In genomic region chr17:30824356-30825145, GRCh38 we compare ENCODE assay signal across 1 cellular context.
TF ChIP-seq lines count a peak whose summit lies in the region.

A gene with protein sequence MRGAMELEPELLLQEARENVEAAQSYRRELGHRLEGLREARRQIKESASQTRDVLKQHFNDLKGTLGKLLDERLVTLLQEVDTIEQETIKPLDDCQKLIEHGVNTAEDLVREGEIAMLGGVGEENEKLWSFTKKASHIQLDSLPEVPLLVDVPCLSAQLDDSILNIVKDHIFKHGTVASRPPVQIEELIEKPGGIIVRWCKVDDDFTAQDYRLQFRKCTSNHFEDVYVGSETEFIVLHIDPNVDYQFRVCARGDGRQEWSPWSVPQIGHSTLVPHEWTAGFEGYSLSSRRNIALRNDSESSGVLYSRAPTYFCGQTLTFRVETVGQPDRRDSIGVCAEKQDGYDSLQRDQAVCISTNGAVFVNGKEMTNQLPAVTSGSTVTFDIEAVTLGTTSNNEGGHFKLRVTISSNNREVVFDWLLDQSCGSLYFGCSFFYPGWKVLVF (minus strand): TSS chr17:30824692. CDS start chr17:30824651, 41 bp downstream.

TF ChIP-seq in K562, 482 proteins besides CTCF, POLR2A, EP300 and RAD21 (continued from another document and continues in another):
- TF ChIP-seq, protein P1, sequence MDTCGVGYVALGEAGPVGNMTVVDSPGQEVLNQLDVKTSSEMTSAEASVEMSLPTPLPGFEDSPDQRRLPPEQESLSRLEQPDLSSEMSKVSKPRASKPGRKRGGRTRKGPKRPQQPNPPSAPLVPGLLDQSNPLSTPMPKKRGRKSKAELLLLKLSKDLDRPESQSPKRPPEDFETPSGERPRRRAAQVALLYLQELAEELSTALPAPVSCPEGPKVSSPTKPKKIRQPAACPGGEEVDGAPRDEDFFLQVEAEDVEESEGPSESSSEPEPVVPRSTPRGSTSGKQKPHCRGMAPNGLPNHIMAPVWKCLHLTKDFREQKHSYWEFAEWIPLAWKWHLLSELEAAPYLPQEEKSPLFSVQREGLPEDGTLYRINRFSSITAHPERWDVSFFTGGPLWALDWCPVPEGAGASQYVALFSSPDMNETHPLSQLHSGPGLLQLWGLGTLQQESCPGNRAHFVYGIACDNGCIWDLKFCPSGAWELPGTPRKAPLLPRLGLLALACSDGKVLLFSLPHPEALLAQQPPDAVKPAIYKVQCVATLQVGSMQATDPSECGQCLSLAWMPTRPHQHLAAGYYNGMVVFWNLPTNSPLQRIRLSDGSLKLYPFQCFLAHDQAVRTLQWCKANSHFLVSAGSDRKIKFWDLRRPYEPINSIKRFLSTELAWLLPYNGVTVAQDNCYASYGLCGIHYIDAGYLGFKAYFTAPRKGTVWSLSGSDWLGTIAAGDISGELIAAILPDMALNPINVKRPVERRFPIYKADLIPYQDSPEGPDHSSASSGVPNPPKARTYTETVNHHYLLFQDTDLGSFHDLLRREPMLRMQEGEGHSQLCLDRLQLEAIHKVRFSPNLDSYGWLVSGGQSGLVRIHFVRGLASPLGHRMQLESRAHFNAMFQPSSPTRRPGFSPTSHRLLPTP (IDR thresholded peaks at IDR 0.05; ENCODE audit: borderline replicate concordance, extremely low read depth, insufficient read length): peak; percentile 12
- TF ChIP-seq ZNF274 (IDR thresholded peaks at IDR 0.05; ENCODE audit: borderline replicate concordance, low read depth, low read length): no peak
- no peak for TF ChIP-seq CBX8 (IDR thresholded peaks at IDR 0.05; ENCODE audit: borderline replicate concordance, extremely low read depth, low read depth, low read length, poor library complexity, severe bottlenecking)
- TF ChIP-seq CREB3 (tag; conservative IDR thresholded peaks at IDR 0.05; ENCODE audit: low read depth): no peak; the same call in 1 of the 2 replicates
- TF ChIP-seq ZNF408 (CRISPR knock-in tag; IDR thresholded peaks at IDR 0.05; ENCODE audit: low read depth): no peak
- TF ChIP-seq, protein P2, sequence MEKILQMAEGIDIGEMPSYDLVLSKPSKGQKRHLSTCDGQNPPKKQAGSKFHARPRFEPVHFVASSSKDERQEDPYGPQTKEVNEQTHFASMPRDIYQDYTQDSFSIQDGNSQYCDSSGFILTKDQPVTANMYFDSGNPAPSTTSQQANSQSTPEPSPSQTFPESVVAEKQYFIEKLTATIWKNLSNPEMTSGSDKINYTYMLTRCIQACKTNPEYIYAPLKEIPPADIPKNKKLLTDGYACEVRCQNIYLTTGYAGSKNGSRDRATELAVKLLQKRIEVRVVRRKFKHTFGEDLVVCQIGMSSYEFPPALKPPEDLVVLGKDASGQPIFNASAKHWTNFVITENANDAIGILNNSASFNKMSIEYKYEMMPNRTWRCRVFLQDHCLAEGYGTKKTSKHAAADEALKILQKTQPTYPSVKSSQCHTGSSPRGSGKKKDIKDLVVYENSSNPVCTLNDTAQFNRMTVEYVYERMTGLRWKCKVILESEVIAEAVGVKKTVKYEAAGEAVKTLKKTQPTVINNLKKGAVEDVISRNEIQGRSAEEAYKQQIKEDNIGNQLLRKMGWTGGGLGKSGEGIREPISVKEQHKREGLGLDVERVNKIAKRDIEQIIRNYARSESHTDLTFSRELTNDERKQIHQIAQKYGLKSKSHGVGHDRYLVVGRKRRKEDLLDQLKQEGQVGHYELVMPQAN (IDR thresholded peaks at IDR 0.05; ENCODE audit: borderline replicate concordance): no peak; the same call in 1 of the 2 replicates
- peak; percentile 94 for TF ChIP-seq RBFOX2 (IDR thresholded peaks at IDR 0.05; ENCODE audit: low read depth, low read length)
- no peak for TF ChIP-seq PCBP2 (IDR thresholded peaks at IDR 0.05; ENCODE audit: low read depth, low read length, poor library complexity, severe bottlenecking)
- no peak for TF ChIP-seq EZH2 (IDR thresholded peaks at IDR 0.05; ENCODE audit: borderline replicate concordance, low read depth, low read length)
- peak; percentile 92 for TF ChIP-seq CTBP1 (IDR thresholded peaks at IDR 0.05; ENCODE audit: borderline replicate concordance)
- TF ChIP-seq SMAD3 (CRISPR knock-in tag; conservative IDR thresholded peaks at IDR 0.05): no peak
- no peak for TF ChIP-seq YBX1 (IDR thresholded peaks at IDR 0.05)
- TF ChIP-seq PTRF (tag; IDR thresholded peaks at IDR 0.05): no peak
- no peak for TF ChIP-seq ZNF830 (CRISPR knock-in tag; IDR thresholded peaks at IDR 0.05)
- peak; percentile 84 for TF ChIP-seq NEUROD1 (IDR thresholded peaks at IDR 0.05; ENCODE audit: borderline replicate concordance, low read depth, low read length, partially characterized antibody)
- TF ChIP-seq FOXK1 (CRISPR knock-in tag; IDR thresholded peaks at IDR 0.05; ENCODE audit: borderline replicate concordance): no peak
- TF ChIP-seq ZNF778 (CRISPR knock-in tag; IDR thresholded peaks at IDR 0.05): no peak
- TF ChIP-seq, protein P3, sequence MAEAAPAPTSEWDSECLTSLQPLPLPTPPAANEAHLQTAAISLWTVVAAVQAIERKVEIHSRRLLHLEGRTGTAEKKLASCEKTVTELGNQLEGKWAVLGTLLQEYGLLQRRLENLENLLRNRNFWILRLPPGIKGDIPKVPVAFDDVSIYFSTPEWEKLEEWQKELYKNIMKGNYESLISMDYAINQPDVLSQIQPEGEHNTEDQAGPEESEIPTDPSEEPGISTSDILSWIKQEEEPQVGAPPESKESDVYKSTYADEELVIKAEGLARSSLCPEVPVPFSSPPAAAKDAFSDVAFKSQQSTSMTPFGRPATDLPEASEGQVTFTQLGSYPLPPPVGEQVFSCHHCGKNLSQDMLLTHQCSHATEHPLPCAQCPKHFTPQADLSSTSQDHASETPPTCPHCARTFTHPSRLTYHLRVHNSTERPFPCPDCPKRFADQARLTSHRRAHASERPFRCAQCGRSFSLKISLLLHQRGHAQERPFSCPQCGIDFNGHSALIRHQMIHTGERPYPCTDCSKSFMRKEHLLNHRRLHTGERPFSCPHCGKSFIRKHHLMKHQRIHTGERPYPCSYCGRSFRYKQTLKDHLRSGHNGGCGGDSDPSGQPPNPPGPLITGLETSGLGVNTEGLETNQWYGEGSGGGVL (CRISPR knock-in tag; IDR thresholded peaks at IDR 0.05): no peak
- TF ChIP-seq ZNF239 (CRISPR knock-in tag; IDR thresholded peaks at IDR 0.05): no peak
- TF ChIP-seq CHD1 (IDR thresholded peaks at IDR 0.05; ENCODE audit: low read length): no peak
- TF ChIP-seq GABPA (tag; conservative IDR thresholded peaks at IDR 0.05; ENCODE audit: low read depth): peak; percentile 91
- TF ChIP-seq, protein P4, sequence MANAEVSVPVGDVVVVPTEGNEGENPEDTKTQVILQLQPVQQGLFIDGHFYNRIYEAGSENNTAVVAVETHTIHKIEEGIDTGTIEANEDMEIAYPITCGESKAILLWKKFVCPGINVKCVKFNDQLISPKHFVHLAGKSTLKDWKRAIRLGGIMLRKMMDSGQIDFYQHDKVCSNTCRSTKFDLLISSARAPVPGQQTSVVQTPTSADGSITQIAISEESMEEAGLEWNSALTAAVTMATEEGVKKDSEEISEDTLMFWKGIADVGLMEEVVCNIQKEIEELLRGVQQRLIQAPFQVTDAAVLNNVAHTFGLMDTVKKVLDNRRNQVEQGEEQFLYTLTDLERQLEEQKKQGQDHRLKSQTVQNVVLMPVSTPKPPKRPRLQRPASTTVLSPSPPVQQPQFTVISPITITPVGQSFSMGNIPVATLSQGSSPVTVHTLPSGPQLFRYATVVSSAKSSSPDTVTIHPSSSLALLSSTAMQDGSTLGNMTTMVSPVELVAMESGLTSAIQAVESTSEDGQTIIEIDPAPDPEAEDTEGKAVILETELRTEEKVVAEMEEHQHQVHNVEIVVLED (CRISPR knock-in tag; IDR thresholded peaks at IDR 0.05): peak; percentile 75
- no peak for TF ChIP-seq RREB1 (CRISPR knock-in tag; IDR thresholded peaks at IDR 0.05)
- peak; percentile 38 for TF ChIP-seq TAF9B (IDR thresholded peaks at IDR 0.05; ENCODE audit: partially characterized antibody)
- TF ChIP-seq ZNF217 (CRISPR knock-in tag; IDR thresholded peaks at IDR 0.05): no peak
- TF ChIP-seq POLR2AphosphoS5 (IDR thresholded peaks at IDR 0.05; ENCODE audit: control insufficient read depth, insufficient read depth, low read depth, low read length): peak; percentile 72
- no peak for TF ChIP-seq ATF3 (IDR thresholded peaks at IDR 0.05)
- TF ChIP-seq ATF3 (CRISPR knock-in tag; conservative IDR thresholded peaks at IDR 0.05): no peak
- no peak for TF ChIP-seq NCOA2 (IDR thresholded peaks at IDR 0.05; ENCODE audit: partially characterized antibody in 2 of 2)
- TF ChIP-seq PHB (CRISPR knock-in tag; IDR thresholded peaks at IDR 0.05): 0 out of 2 replicates have a peak, but pooled peaks have one; percentile 43
- TF ChIP-seq EWSR1 (IDR thresholded peaks at IDR 0.05; ENCODE audit: borderline replicate concordance, low read depth, partially characterized antibody): no peak
- peak; percentile 49; the same call in 1 of the 2 replicates for TF ChIP-seq ILF3 (IDR thresholded peaks at IDR 0.05; ENCODE audit: borderline replicate concordance)
- TF ChIP-seq SMC3 (conservative IDR thresholded peaks at IDR 0.05; ENCODE audit: insufficient read depth, low read depth, low read length): no peak
- TF ChIP-seq KDM4B (IDR thresholded peaks at IDR 0.05; ENCODE audit: borderline replicate concordance in 2 of 2, low read depth in 1 of 2): no peak
- TF ChIP-seq ASH1L (IDR thresholded peaks at IDR 0.05; ENCODE audit: borderline replicate concordance, low read depth, partially characterized antibody): no peak
- TF ChIP-seq, protein P5, sequence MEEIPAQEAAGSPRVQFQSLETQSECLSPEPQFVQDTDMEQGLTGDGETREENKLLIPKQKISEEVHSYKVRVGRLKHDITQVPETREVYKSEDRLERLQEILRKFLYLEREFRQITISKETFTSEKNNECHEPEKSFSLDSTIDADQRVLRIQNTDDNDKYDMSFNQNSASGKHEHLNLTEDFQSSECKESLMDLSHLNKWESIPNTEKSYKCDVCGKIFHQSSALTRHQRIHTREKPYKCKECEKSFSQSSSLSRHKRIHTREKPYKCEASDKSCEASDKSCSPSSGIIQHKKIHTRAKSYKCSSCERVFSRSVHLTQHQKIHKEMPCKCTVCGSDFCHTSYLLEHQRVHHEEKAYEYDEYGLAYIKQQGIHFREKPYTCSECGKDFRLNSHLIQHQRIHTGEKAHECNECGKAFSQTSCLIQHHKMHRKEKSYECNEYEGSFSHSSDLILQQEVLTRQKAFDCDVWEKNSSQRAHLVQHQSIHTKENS (CRISPR knock-in tag; IDR thresholded peaks at IDR 0.05): no peak
- no peak for TF ChIP-seq HNRNPUL1 (IDR thresholded peaks at IDR 0.05; ENCODE audit: low read length)
- TF ChIP-seq USF2 (CRISPR knock-in tag; IDR thresholded peaks at IDR 0.05): no peak
- TF ChIP-seq MLX (CRISPR knock-in tag; conservative IDR thresholded peaks at IDR 0.05): no peak
